ENCODE assay signal across 14 cellular contexts in genomic region chr17:69857412-69857835, GRCh38.
DNase-seq lines count a peak whose midpoint lies in the region; ATAC-seq and TF ChIP-seq lines count a peak whose summit lies in the region.
"Had no signal": no experiment of that assay in that cellular context is flagged by ENCODE, and none has a peak within 500 bp of the region (broad histone marks: within the 10 kb centered on the region; RNA-seq: fewer than 3 reads in every experiment).

No MANE protein-coding gene starts in this region.

- no peaks in the 10 kb centered on the region for H3K79me2 ChIP-seq in fibroblast of lung (ENCODE audit: control insufficient read depth, insufficient read depth, low read length)

- intact Hi-C loops in Panc1 (cut with micrococcal nuclease; ENCODE audit: unreplicated experiment) (no loop called here), ovary (cut with DNase I) (no loop called here)
- intact Hi-C loops in activated CD4-positive, alpha-beta T cell treated with anti-CD3 and anti-CD28 coated beads for 36 hours (cut with DNase I, micrococcal nuclease) = no loop called here

- in situ Hi-C loops in Panc1 (cut with HindIII; ENCODE audit: low pct_unique_long_range_greater_than_20kb, low sequenced_read_pairs) = no loop called here

- H3K27ac ChIP-seq in Panc1 (ENCODE audit: low read length) (peak overlapping the region; percentile 45; the same call in 1 of the 2 replicates), fibroblast of lung (ENCODE audit: insufficient read depth, low read length) (no peak overlapping the region), ovary (no peak overlapping the region)
- H3K27ac ChIP-seq: spleen had no signal

- no peaks in the 10 kb centered on the region for H3K27me3 ChIP-seq in Panc1 (ENCODE audit: control insufficient read depth, insufficient read depth, low read length)
- no peaks in the 10 kb centered on the region for H3K27me3 ChIP-seq in fibroblast of lung (ENCODE audit: control insufficient read depth, insufficient read depth, low read length)
- H3K27me3 ChIP-seq in ovary = no peaks in the 10 kb centered on the region
- H3K27me3 ChIP-seq: spleen had no signal

- H3K27me3 Mint-ChIP-seq in activated CD4-positive, alpha-beta T cell treated with anti-CD3 and anti-CD28 coated beads for 36 hours = no peaks in the 10 kb centered on the region

- peak; percentile 12 for DNase-seq in NCI-H748 (lab: John Stamatoyannopoulos, UW; ENCODE audit: unreplicated experiment)
- no peak for DNase-seq in NCI-H748 treated with DMSO at 0.1 percent for 48 hours (lab: John Stamatoyannopoulos, UW)
- peak; percentile 38 for DNase-seq in Panc1 (ENCODE audit: low read depth, low spot score)
- DNase-seq in fibroblast of lung (ENCODE audit: low read depth in 2 of 2) = peak; percentile 91 to 94
- DNase-seq in stromal cell of bone marrow (ENCODE audit: low read depth) = peak; percentile 72
- DNase-seq in cortex of kidney (lab: John Stamatoyannopoulos, UW) = no peak
- no peak for DNase-seq in activated CD4-positive, alpha-beta T cell treated with anti-CD3 and anti-CD28 coated beads for 36 hours
- DNase-seq in ovary = no peak
- DNase-seq: activated CD8-positive, alpha-beta T cell treated with anti-CD3 and anti-CD28 coated beads, Interleukin-2, amount 10 ng/mL, durations not matched to agents 7 days and 5 days; H7; MM.1S; NCI-H510A; spleen had no signal

- no peak overlapping the region for H2AFZ ChIP-seq in fibroblast of lung (ENCODE audit: low read length)

- no peaks in the 10 kb centered on the region for H3K4me1 Mint-ChIP-seq in activated CD4-positive, alpha-beta T cell treated with anti-CD3 and anti-CD28 coated beads for 36 hours

- no peaks in the 10 kb centered on the region for H3K36me3 Mint-ChIP-seq in activated CD4-positive, alpha-beta T cell treated with anti-CD3 and anti-CD28 coated beads for 36 hours (ENCODE audit: low read depth)

- H3K4me3 Mint-ChIP-seq in activated CD4-positive, alpha-beta T cell treated with anti-CD3 and anti-CD28 coated beads for 36 hours = no peak overlapping the region
- H3K4me3 Mint-ChIP-seq: activated CD8-positive, alpha-beta T cell treated with anti-CD3 and anti-CD28 coated beads, Interleukin-2, amount 10 ng/mL, durations not matched to agents 7 days and 5 days; nephron had no signal

- no peak overlapping the region for H3K9ac ChIP-seq in fibroblast of lung (ENCODE audit: insufficient read depth, low read length)

- H3K9me3 ChIP-seq in Panc1 (ENCODE audit: control insufficient read depth, insufficient read depth, low read depth, low read length) (no peaks in the 10 kb centered on the region; the same call in 1 of the 2 replicates), fibroblast of lung (ENCODE audit: control insufficient read depth, insufficient read depth, low read depth, low read length) (no peaks in the 10 kb centered on the region), ovary (no peaks in the 10 kb centered on the region)

- TF ChIP-seq EP300 in ovary (IDR thresholded peaks at IDR 0.05) = no peak

- H3K36me3 ChIP-seq in Panc1 (ENCODE audit: control insufficient read depth, insufficient read depth, low read length) (no peaks in the 10 kb centered on the region), fibroblast of lung (ENCODE audit: control insufficient read depth, insufficient read depth, low read length) (no peaks in the 10 kb centered on the region), ovary (no peaks in the 10 kb centered on the region)
- H3K36me3 ChIP-seq: spleen had no signal

- H3K9me3 Mint-ChIP-seq in activated CD4-positive, alpha-beta T cell treated with anti-CD3 and anti-CD28 coated beads for 36 hours (ENCODE audit: low read depth) = peaks cover 7% of the 10 kb centered on the region

- no peak for TF ChIP-seq CTCF in Panc1 (IDR thresholded peaks at IDR 0.05)
- TF ChIP-seq CTCF in fibroblast of lung (conservative IDR thresholded peaks at IDR 0.05 in 1 of 2, IDR thresholded peaks at IDR 0.05 in 1 of 2; ENCODE audit: low read depth in 1 of 2, low read length in 2 of 2) = no peak
- TF ChIP-seq CTCF in ovary (IDR thresholded peaks at IDR 0.05) = no peak

- ATAC-seq in Panc1 = peak; percentile 95
- ATAC-seq in activated CD4-positive, alpha-beta T cell treated with anti-CD3 and anti-CD28 coated beads for 36 hours = no peak
- ATAC-seq: activated CD8-positive, alpha-beta T cell treated with anti-CD3 and anti-CD28 coated beads, Interleukin-2, amount 10 ng/mL, durations not matched to agents 7 days and 5 days had no signal

- H4K20me1 ChIP-seq in fibroblast of lung (ENCODE audit: control insufficient read depth, extremely low read depth, insufficient read depth, low read length) = no peaks in the 10 kb centered on the region

- no peak for TF ChIP-seq POLR2A in ovary (IDR thresholded peaks at IDR 0.05)

- H3K4me3 ChIP-seq in Panc1 (ENCODE audit: low read depth in 2 of 2, low read length in 2 of 2) (no peak overlapping the region), fibroblast of lung (replicated peaks in 1 of 4; ENCODE audit: control extremely low read depth in 1 of 4, insufficient read depth in 1 of 4, low read depth in 3 of 4, low read length in 4 of 4) (no peak overlapping the region), ovary (no peak overlapping the region)
- H3K4me3 ChIP-seq: spleen had no signal

- POLR2A ChIA-PET in Panc1 (lab: Charles Lee) = no interaction called here
- POLR2A ChIA-PET in activated CD4-positive, alpha-beta T cell treated with anti-CD3 and anti-CD28 coated beads for 36 hours (lab: Charles Lee) = no interaction called here

- CTCF ChIA-PET in Panc1 (lab: Charles Lee) = no interaction called here
- CTCF ChIA-PET in activated CD4-positive, alpha-beta T cell treated with anti-CD3 and anti-CD28 coated beads for 36 hours (lab: Charles Lee) = no interaction called here

- H3K4me2 ChIP-seq in fibroblast of lung (ENCODE audit: extremely low read depth, insufficient read depth, low read length) = no peak overlapping the region

- 0 out of 2 replicates have a peak, but pooled peaks cover 7% of the 10 kb centered on the region for H3K4me1 ChIP-seq in Panc1 (ENCODE audit: control insufficient read depth, insufficient read depth, low read length)
- H3K4me1 ChIP-seq in fibroblast of lung (ENCODE audit: control insufficient read depth, extremely low read depth, insufficient read depth, low read length) = peaks cover 7% of the 10 kb centered on the region
- H3K4me1 ChIP-seq in ovary (ENCODE audit: insufficient read depth) = peaks cover 2% of the 10 kb centered on the region

- no TSS peak for BruUV-seq in Panc1 (replicated peaks; lab: Mats Ljungman, UMichigan)

- no peak overlapping the region for H3K27ac Mint-ChIP-seq in activated CD4-positive, alpha-beta T cell treated with anti-CD3 and anti-CD28 coated beads for 36 hours
- H3K27ac Mint-ChIP-seq: activated CD8-positive, alpha-beta T cell treated with anti-CD3 and anti-CD28 coated beads, Interleukin-2, amount 10 ng/mL, durations not matched to agents 7 days and 5 days; nephron had no signal

Comparison
In these comparisons a context has a peak if more than half of its experiments do, and no peak if none do; other contexts are left out.
1. DNase-seq: peak in NCI-H748 (single experiment), Panc1 (single experiment), fibroblast of lung (2 of 2) and stromal cell of bone marrow (single experiment); none in NCI-H748 treated with DMSO at 0.1 percent for 48 hours (single experiment), cortex of kidney (single experiment), activated CD4-positive, alpha-beta T cell treated with anti-CD3 and anti-CD28 coated beads for 36 hours (single experiment) and ovary (0 of 5).